Comparison of ENCODE assay signal across 8 cellular contexts in the genomic region with DNA sequence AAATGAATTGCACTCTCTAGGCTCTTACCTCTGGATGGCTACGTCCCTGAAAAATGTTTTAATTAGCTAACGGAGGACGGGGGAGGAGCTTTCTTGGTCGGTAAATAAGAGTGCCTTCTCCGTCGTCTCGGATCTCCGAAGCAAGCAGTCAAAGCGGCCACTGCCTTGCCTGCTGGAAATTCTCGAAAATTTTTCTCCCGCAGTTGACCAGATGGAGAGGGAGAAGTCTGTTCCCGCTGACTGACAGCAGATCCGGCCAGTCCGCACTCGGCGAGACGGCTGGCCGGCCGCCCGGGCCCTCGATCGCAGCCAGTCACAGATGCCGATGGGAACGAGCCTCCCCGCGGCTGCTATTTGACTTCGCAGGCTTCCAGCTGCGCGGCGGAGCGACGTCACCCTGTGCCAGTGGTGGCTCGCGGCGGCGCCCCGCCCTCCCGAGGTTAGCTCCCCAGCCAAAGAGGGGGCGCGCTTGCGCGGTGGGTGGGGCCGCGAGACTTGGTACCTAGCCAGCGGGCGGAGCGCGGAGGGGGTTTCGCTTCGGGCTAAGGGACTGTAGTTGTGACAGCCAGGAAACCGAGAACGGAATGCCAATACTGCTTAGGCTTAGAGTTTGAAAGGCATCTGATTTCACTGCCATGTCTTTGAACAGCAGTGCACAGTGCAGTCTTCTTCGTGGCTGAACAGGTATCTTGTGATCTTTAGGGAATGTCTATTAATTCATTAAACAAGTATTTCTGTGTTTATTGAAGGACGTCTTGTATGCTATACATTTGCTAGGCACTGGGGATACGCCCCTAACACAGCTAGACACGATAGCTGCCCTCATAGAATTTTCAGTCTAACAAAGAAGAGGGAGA. TPM values are rescaled to one million over a fixed set of nuclear protein-coding genes. Genes with fewer than 3 reads are reported as not detected.
DNase-seq lines count a peak whose midpoint lies in the region; ATAC-seq, FAIRE-seq and TF ChIP-seq lines count a peak whose summit lies in the region.

A gene (minus strand): TSS at position 184 of the 857 bp plus-strand sequence. CDS start 5,978 bp downstream, outside the sequence.

- H3K27me3 ChIP-seq in right atrium auricular region: no peaks in the 10 kb centered on the region
- no peaks in the 10 kb centered on the region for H3K27me3 ChIP-seq in psoas muscle (ENCODE audit: insufficient read depth in 3 of 3, low read length in 2 of 3)

- intact Hi-C loops in T-helper 2 cell treated with Interferon-gamma antibody and Interleukin-4, amounts not matched to agents 100 ng/mL and 5 ng/mL, for 36 hours (cut with micrococcal nuclease): loop anchor here (1.0 to 5.0 kb wide), 12 partner anchors 36 to 1347 kb away; a partner anchor contains a TSS
- intact Hi-C loops in psoas muscle (cut with DNase I): loop anchor here (2.0 to 10.0 kb wide), 6 partner anchors 37 to 238 kb away; a partner anchor contains a TSS

- H3K27ac ChIP-seq in right atrium auricular region (peak within 1 kb of the TSS; percentile 98 to 99), psoas muscle (peak within 1 kb of the TSS; percentile 98)

- H3K36me3 ChIP-seq in right atrium auricular region: no peaks in the 10 kb centered on the region
- no peaks in the 10 kb centered on the region for H3K36me3 ChIP-seq in psoas muscle (ENCODE audit: insufficient read depth in 1 of 2, low read depth in 1 of 2)

- peaks cover 0 to 39% of the 10 kb centered on the region in 2 donors for H3K4me1 ChIP-seq in right atrium auricular region
- peaks cover 40% of the 10 kb centered on the region for H3K4me1 ChIP-seq in psoas muscle

- ATAC-seq in GM18499 (IDR thresholded peaks at IDR 0.05; ENCODE audit: insufficient read depth, unreplicated experiment) (peak; percentile 65), HG02943 (IDR thresholded peaks at IDR 0.05; ENCODE audit: low read depth, unreplicated experiment) (peak; percentile 82), psoas muscle (peak; percentile 95 to 98 (median 96))

- FAIRE-seq in urothelium cell line (lab: Jason Lieb, UNC): peak; percentile 97

- DNase-seq in NCI-H187 treated with DMSO at 0.1 percent for 48 hours (lab: John Stamatoyannopoulos, UW) (peak; percentile 78), anterior cingulate cortex (lab: John Stamatoyannopoulos, UW) (peak; percentile 95 to 100 (median 99)), right atrium auricular region (ENCODE audit: low spot score) (peak; percentile 100), psoas muscle (peak; percentile 100), urothelium cell line (ENCODE audit: low spot score) (peak; percentile 97)

- peak within 1 kb of the TSS; percentile 71 to 74 for H3K4me3 ChIP-seq in right atrium auricular region
- peak within 1 kb of the TSS; percentile 88 for H3K4me3 ChIP-seq in psoas muscle

- 0 to 1% (median 1%) methylated on average over 56 of the region's 56 CpGs for WGBS in psoas muscle, 3 donors

- no peaks in the 10 kb centered on the region for H3K9me3 ChIP-seq in right atrium auricular region
- no peaks in the 10 kb centered on the region for H3K9me3 ChIP-seq in psoas muscle

- TF ChIP-seq CTCF in right atrium auricular region (IDR thresholded peaks at IDR 0.05) (peak in 1 of 2 donors; percentile 13), psoas muscle (IDR thresholded peaks at IDR 0.05) (peak; percentile 7)

RNA-seq across cellular contexts. Expression of the gene that starts here (rescaled TPM):
- total RNA-seq in T-helper 2 cell treated with Interferon-gamma antibody and Interleukin-4, amounts not matched to agents 100 ng/mL and 5 ng/mL, for 36 hours: 42.7 and 46.1 TPM in 2 replicates
- total RNA-seq in right atrium auricular region: 100 to 1,000 TPM in 1 of 2 donors, 10 to 100 TPM in 1; 45.2 to 168 TPM
- 10 to 100 TPM in 2 of 4 donors, 1 to 10 TPM in 2; 3.3 to 18.0 (median 9.0) TPM for total RNA-seq in psoas muscle
- 1 to 10 TPM; 1.0 to 3.5 (median 2.4) TPM for polyA plus RNA-seq in psoas muscle

Comparison
In these comparisons a context has a peak if more than half of its experiments do, and no peak if none do; other contexts are left out.
1. Peak in every context shown above with its lines: DNase-seq, ATAC-seq, H3K4me3 ChIP-seq and H3K27ac ChIP-seq.